In the genomic region with DNA sequence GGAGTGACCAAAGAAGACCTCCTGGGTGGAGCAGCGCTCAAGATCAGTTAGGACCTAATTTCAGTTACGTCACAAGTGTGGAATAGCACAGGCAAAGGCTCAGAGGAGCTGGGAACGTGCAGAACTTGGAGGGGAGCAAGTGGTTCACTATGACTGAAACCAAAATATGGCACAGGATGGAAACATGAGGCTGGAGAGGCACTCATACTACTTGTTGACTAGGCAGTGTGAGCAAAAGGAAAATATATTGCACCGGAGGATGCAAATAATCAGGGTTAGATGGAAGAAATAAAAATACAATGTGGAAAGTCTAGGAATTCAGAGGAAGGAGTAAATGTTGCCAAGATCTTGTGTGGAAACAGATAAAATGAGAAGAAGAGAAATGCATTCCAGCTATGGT, we compare ENCODE assay signal across 21 cellular contexts.
DNase-seq lines count a peak whose midpoint lies in the region; TF ChIP-seq lines count a peak whose summit lies in the region.
"Had no signal": no experiment of that assay in that cellular context is flagged by ENCODE, and none has a peak within 500 bp of the region (broad histone marks: within the 10 kb centered on the region; RNA-seq: fewer than 3 reads in every experiment).

No MANE protein-coding gene starts in this region.

- H3K4me1 Mint-ChIP-seq in brain, result peaks cover 20% of the 10 kb centered on the region
- H3K4me1 Mint-ChIP-seq in activated CD4-positive, alpha-beta memory T cell treated with anti-CD3 and anti-CD28 coated beads for 36 hours (ENCODE audit: low read depth), result no peaks in the 10 kb centered on the region
- H3K4me1 Mint-ChIP-seq: B cell; CD14-positive monocyte; CD8-positive, alpha-beta memory T cell had no signal

- H3K4me2 ChIP-seq in parathyroid adenoma (ENCODE audit: low read length) (no peak overlapping the region), mesenchymal stem cell (ENCODE audit: low read length, poor library complexity, severe bottlenecking) (no peak overlapping the region)
- H3K4me2 ChIP-seq: BLaER1 treated with 17β-estradiol and CSF1 and Interleukin-3, amounts not matched to agents 10 nM and 100 nM; GM23338 had no signal

- no peak overlapping the region for H2BK5ac ChIP-seq in mesenchymal stem cell (ENCODE audit: low read depth, low read length, poor library complexity, severe bottlenecking)

- peak overlapping the region in 3 of 5 experiments; percentile 7 to 73 (median 19) for H3K27ac Mint-ChIP-seq in brain
- no peak overlapping the region for H3K27ac Mint-ChIP-seq in activated CD4-positive, alpha-beta memory T cell treated with anti-CD3 and anti-CD28 coated beads for 36 hours
- H3K27ac Mint-ChIP-seq: B cell; CD14-positive monocyte; CD4-positive, alpha-beta T cell; GM23338 had no signal

- no peaks in the 10 kb centered on the region for H3K36me3 ChIP-seq in left ventricle myocardium inferior
- H3K36me3 ChIP-seq in right atrium auricular region, result no peaks in the 10 kb centered on the region
- peaks cover 5% of the 10 kb centered on the region for H3K36me3 ChIP-seq in parathyroid adenoma (ENCODE audit: control insufficient read depth, insufficient read depth, low read length)
- no peaks in the 10 kb centered on the region for H3K36me3 ChIP-seq in mesenchymal stem cell (ENCODE audit: control insufficient read depth in 1 of 2, insufficient read depth in 2 of 2, low read depth in 1 of 2, low read length in 2 of 2)
- H3K36me3 ChIP-seq: BLaER1 treated with 17β-estradiol and CSF1 and Interleukin-3, amounts not matched to agents 10 nM and 100 nM had no signal

- H3K27ac ChIP-seq in left ventricle myocardium inferior (replicated peaks) (peak overlapping the region; percentile 6), right atrium auricular region (no peak overlapping the region), parathyroid adenoma (peak overlapping the region; percentile 97), mesenchymal stem cell (ENCODE audit: low read length, poor library complexity, severe bottlenecking) (no peak overlapping the region)
- H3K27ac ChIP-seq: 22Rv1; BLaER1 treated with 17β-estradiol and CSF1 and Interleukin-3, amounts not matched to agents 10 nM and 100 nM had no signal

- no peak overlapping the region for H2AK5ac ChIP-seq in mesenchymal stem cell (ENCODE audit: low read length, severe bottlenecking)

- H4K8ac ChIP-seq in mesenchymal stem cell (ENCODE audit: low read length), result no peak overlapping the region

- intact Hi-C loops in left ventricle myocardium inferior (cut with micrococcal nuclease), result no loop called here
- intact Hi-C loops in activated CD4-positive, alpha-beta memory T cell treated with anti-CD3 and anti-CD28 coated beads for 36 hours (cut with micrococcal nuclease), result no loop called here

- H3K23ac ChIP-seq in mesenchymal stem cell (ENCODE audit: low read length in 2 of 2), result no peak overlapping the region

- H4K91ac ChIP-seq in mesenchymal stem cell (ENCODE audit: low read length), result no peak overlapping the region

- H2BK15ac ChIP-seq in mesenchymal stem cell (ENCODE audit: low read depth, poor library complexity, severe bottlenecking), result no peak overlapping the region

- DNase-seq in left ventricle myocardium inferior (no peak), right atrium auricular region (ENCODE audit: low spot score) (no peak), fibroblast of the aortic adventitia (ENCODE audit: low read depth) (peak; percentile 39), mesenchymal stem cell (no peak)
- no peak for DNase-seq in effector CD4-positive, alpha-beta T cell
- DNase-seq in activated CD4-positive, alpha-beta memory T cell treated with anti-CD3 and anti-CD28 coated beads for 36 hours, result no peak
- DNase-seq: CD4-positive, alpha-beta T cell; CD8-positive, alpha-beta memory T cell; DMS 273 treated with DMSO at 0.1 percent for 48 hours; DMS79; EL; GDM1; HCEC 1CT had no signal

- no peaks in the 10 kb centered on the region for H3K27me3 Mint-ChIP-seq in brain
- H3K27me3 Mint-ChIP-seq in activated CD4-positive, alpha-beta memory T cell treated with anti-CD3 and anti-CD28 coated beads for 36 hours, result no peaks in the 10 kb centered on the region
- H3K27me3 Mint-ChIP-seq: CD4-positive, alpha-beta T cell; CD8-positive, alpha-beta memory T cell had no signal

- POLR2A ChIA-PET in activated CD4-positive, alpha-beta memory T cell treated with anti-CD3 and anti-CD28 coated beads for 36 hours (lab: Charles Lee), result no interaction called here

- H3K4me3 Mint-ChIP-seq in brain, result peak overlapping the region in 1 of 5 experiments; percentile 2
- no peak overlapping the region for H3K4me3 Mint-ChIP-seq in activated CD4-positive, alpha-beta memory T cell treated with anti-CD3 and anti-CD28 coated beads for 36 hours
- H3K4me3 Mint-ChIP-seq: B cell; CD14-positive monocyte; CD4-positive, alpha-beta T cell; CD8-positive, alpha-beta memory T cell; GM23338 had no signal

- H2BK12ac ChIP-seq in mesenchymal stem cell (ENCODE audit: low read length in 2 of 2), result no peak overlapping the region

- peaks cover 68% of the 10 kb centered on the region for H3K4me1 ChIP-seq in left ventricle myocardium inferior
- H3K4me1 ChIP-seq in right atrium auricular region, result peaks cover 0 to 28% of the 10 kb centered on the region in 2 donors
- peaks cover 74% of the 10 kb centered on the region for H3K4me1 ChIP-seq in parathyroid adenoma
- no peaks in the 10 kb centered on the region for H3K4me1 ChIP-seq in mesenchymal stem cell (ENCODE audit: control insufficient read depth, insufficient read depth, low read depth, low read length)

- H3K14ac ChIP-seq in mesenchymal stem cell (ENCODE audit: low read length in 2 of 2), result no peak overlapping the region

- H3K9me3 ChIP-seq in left ventricle myocardium inferior (replicated peaks), result no peaks in the 10 kb centered on the region
- no peaks in the 10 kb centered on the region for H3K9me3 ChIP-seq in right atrium auricular region
- no peaks in the 10 kb centered on the region for H3K9me3 ChIP-seq in parathyroid adenoma (ENCODE audit: control insufficient read depth, low read length)
- H3K9me3 ChIP-seq in mesenchymal stem cell (ENCODE audit: control insufficient read depth, low read length), result no peaks in the 10 kb centered on the region

- peaks cover 4 to 20% (median 9%) of the 10 kb centered on the region in 5 experiments for H3K9me3 Mint-ChIP-seq in brain
- peaks cover 11% of the 10 kb centered on the region for H3K9me3 Mint-ChIP-seq in activated CD4-positive, alpha-beta memory T cell treated with anti-CD3 and anti-CD28 coated beads for 36 hours
- H3K9me3 Mint-ChIP-seq: CD4-positive, alpha-beta T cell had no signal

- no peak overlapping the region for H3K4ac ChIP-seq in mesenchymal stem cell (ENCODE audit: low read depth in 1 of 2, low read length in 2 of 2)

- peaks cover 14% of the 10 kb centered on the region for H3K36me3 Mint-ChIP-seq in brain
- H3K36me3 Mint-ChIP-seq in activated CD4-positive, alpha-beta memory T cell treated with anti-CD3 and anti-CD28 coated beads for 36 hours, result no peaks in the 10 kb centered on the region
- H3K36me3 Mint-ChIP-seq: CD14-positive monocyte had no signal

- H3K9ac ChIP-seq in parathyroid adenoma (no peak overlapping the region), mesenchymal stem cell (ENCODE audit: low read length) (no peak overlapping the region)
- H3K9ac ChIP-seq: BLaER1 treated with 17β-estradiol and CSF1 and Interleukin-3, amounts not matched to agents 10 nM and 100 nM had no signal

- H2AFZ ChIP-seq in parathyroid adenoma (no peak overlapping the region), mesenchymal stem cell (ENCODE audit: low read depth, low read length) (no peak overlapping the region)
- H2AFZ ChIP-seq: GM23338 had no signal

- no peak for TF ChIP-seq CTCF in left ventricle myocardium inferior (IDR thresholded peaks at IDR 0.05; ENCODE audit: borderline replicate concordance)
- no peak for TF ChIP-seq CTCF in right atrium auricular region (IDR thresholded peaks at IDR 0.05)
- TF ChIP-seq CTCF in brain (conservative IDR thresholded peaks at IDR 0.05), result no peak
- TF ChIP-seq CTCF in fibroblast of the aortic adventitia (IDR thresholded peaks at IDR 0.05; ENCODE audit: insufficient read depth, low read length), result no peak
- no peak for TF ChIP-seq CTCF in parathyroid adenoma (IDR thresholded peaks at IDR 0.05)

- H3K79me2 ChIP-seq in parathyroid adenoma, result peaks cover 58% of the 10 kb centered on the region

- H3K4me3 ChIP-seq in left ventricle myocardium inferior, result no peak overlapping the region
- no peak overlapping the region for H3K4me3 ChIP-seq in right atrium auricular region
- no peak overlapping the region for H3K4me3 ChIP-seq in fibroblast of the aortic adventitia (ENCODE audit: low read depth, low read length)
- no peak overlapping the region for H3K4me3 ChIP-seq in parathyroid adenoma (ENCODE audit: low read depth, low read length)
- no peak overlapping the region for H3K4me3 ChIP-seq in mesenchymal stem cell (ENCODE audit: insufficient read depth in 1 of 2, low read depth in 1 of 2, low read length in 2 of 2)
- H3K4me3 ChIP-seq: BLaER1 treated with 17β-estradiol and CSF1 and Interleukin-3, amounts not matched to agents 10 nM and 100 nM; GM12878; GM23338 had no signal

- H3K27me3 ChIP-seq in left ventricle myocardium inferior (ENCODE audit: low read depth) (no peaks in the 10 kb centered on the region), right atrium auricular region (no peaks in the 10 kb centered on the region), parathyroid adenoma (ENCODE audit: control insufficient read depth, insufficient read depth, low read length) (no peaks in the 10 kb centered on the region), mesenchymal stem cell (ENCODE audit: control insufficient read depth in 1 of 2, insufficient read depth in 1 of 2, low read length in 2 of 2) (no peaks in the 10 kb centered on the region)
- H3K27me3 ChIP-seq: BLaER1 treated with 17β-estradiol and CSF1 and Interleukin-3, amounts not matched to agents 10 nM and 100 nM had no signal

- WGBS in mesenchymal stem cell, result 89% methylated on average over 4 of the region's 4 CpGs

- H3K79me1 ChIP-seq in mesenchymal stem cell (replicated peaks; ENCODE audit: low read length, poor library complexity, severe bottlenecking), result peaks cover 3% of the 10 kb centered on the region

- no peak overlapping the region for H2BK120ac ChIP-seq in mesenchymal stem cell (ENCODE audit: low read depth, low read length)

- CTCF ChIA-PET in activated CD4-positive, alpha-beta memory T cell treated with anti-CD3 and anti-CD28 coated beads for 36 hours (lab: Charles Lee), result no interaction called here

- H3K18ac ChIP-seq in mesenchymal stem cell (ENCODE audit: low read depth in 1 of 2, low read length in 2 of 2), result no peak overlapping the region

Comparison
In these comparisons a context has a peak if more than half of its experiments do, and no peak if none do; other contexts are left out.
1. H3K27ac ChIP-seq: peak in left ventricle myocardium inferior (single experiment) and parathyroid adenoma (single experiment); none in right atrium auricular region (0 of 2) and mesenchymal stem cell (single experiment).